Comparison of ENCODE assay signal across 21 cellular contexts in the genomic region with DNA sequence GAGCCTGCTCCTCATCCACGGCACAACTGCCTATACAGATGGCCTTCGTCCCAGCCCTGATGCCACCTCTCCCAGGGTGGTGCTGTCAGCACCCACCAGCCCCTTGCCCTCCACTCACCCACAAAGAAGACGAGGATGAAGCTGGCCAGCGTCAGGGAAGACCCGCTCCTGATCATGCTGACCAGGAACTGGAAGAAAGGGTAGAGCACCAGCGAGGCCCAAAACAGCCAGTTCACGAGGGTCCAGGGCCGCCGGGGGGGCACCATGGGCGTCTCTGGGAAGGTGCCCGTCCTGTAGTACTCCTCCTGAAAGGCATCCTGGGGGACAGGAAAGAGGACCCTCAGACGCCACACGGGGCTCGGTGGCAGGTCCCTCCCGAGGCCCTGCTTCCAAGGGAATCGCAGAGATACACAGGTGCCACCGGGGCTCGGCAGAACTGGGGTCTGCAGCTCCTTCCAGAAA.
DNase-seq lines count a peak whose midpoint lies in the region; ATAC-seq and TF ChIP-seq lines count a peak whose summit lies in the region.
"Had no signal": no experiment of that assay in that cellular context is flagged by ENCODE, and none has a peak within 500 bp of the region (broad histone marks: within the 10 kb centered on the region; RNA-seq: fewer than 3 reads in every experiment).

No MANE protein-coding gene starts in this region.

- H3K27me3 ChIP-seq in layer of hippocampus (ENCODE audit: control insufficient read depth, insufficient read depth, low read length) (no peaks in the 10 kb centered on the region), tibial nerve (no peaks in the 10 kb centered on the region)

- H3K9me3 ChIP-seq in tibial nerve: no peaks in the 10 kb centered on the region
- H3K9me3 ChIP-seq: A549, Caco-2 had no signal

- no peak for DNase-seq in stimulated activated naive CD8-positive, alpha-beta T cell treated with anti-CD3 and anti-CD28 coated beads, Interleukin-15, amount 100 ng/mL, for 72 hours
- no peak for DNase-seq in stimulated activated naive CD8-positive, alpha-beta T cell treated with anti-CD3 and anti-CD28 coated beads, Interleukin-15, Interleukin-2, amounts not matched to agents 100 U/mL and 50 U/mL, for 24 hours
- no peak for DNase-seq in tibial nerve (ENCODE audit: low spot score in 2 of 2)
- DNase-seq: CD4-positive, CD25-positive, alpha-beta regulatory T cell; DMS 273 treated with DMSO at 0.1 percent for 48 hours; DMS79 treated with DMSO at 0.1 percent for 48 hours; Kasumi-1; NCI-H187; NCI-H2107; NCI-H446 treated with DMSO at 0.1 percent for 48 hours; NCI-H526 treated with DMSO at 0.1 percent for 48 hours; PC-9 had no signal

- TF ChIP-seq CTCF in tibial nerve (IDR thresholded peaks at IDR 0.05): no peak

- H3K4me3 ChIP-seq in tibial nerve: no peak overlapping the region
- H3K4me3 ChIP-seq: A549, PC-9 had no signal

- TF ChIP-seq POLR2A in tibial nerve (IDR thresholded peaks at IDR 0.05): no peak

- no peaks in the 10 kb centered on the region for H3K4me1 Mint-ChIP-seq in stimulated activated naive CD8-positive, alpha-beta T cell treated with anti-CD3 and anti-CD28 coated beads, Interleukin-15, amount 100 ng/mL, for 72 hours

- H3K4me1 ChIP-seq in tibial nerve: no peaks in the 10 kb centered on the region
- H3K4me1 ChIP-seq: A549 had no signal

- no peaks in the 10 kb centered on the region for H3K27me3 Mint-ChIP-seq in stimulated activated naive CD8-positive, alpha-beta T cell treated with anti-CD3 and anti-CD28 coated beads, Interleukin-15, amount 100 ng/mL, for 72 hours
- H3K27me3 Mint-ChIP-seq: B cell; CD4-positive, CD25-positive, alpha-beta regulatory T cell; IgD-negative memory B cell had no signal

- peak overlapping the region in 1 of 2 donors; percentile 71 for H3K27ac Mint-ChIP-seq in stimulated activated naive CD8-positive, alpha-beta T cell treated with anti-CD3 and anti-CD28 coated beads, Interleukin-15, amount 100 ng/mL, for 72 hours
- H3K27ac Mint-ChIP-seq: B cell; CD4-positive, CD25-positive, alpha-beta regulatory T cell had no signal

- ATAC-seq in stimulated activated naive CD8-positive, alpha-beta T cell treated with anti-CD3 and anti-CD28 coated beads, Interleukin-15, amount 100 ng/mL, for 72 hours: peak; percentile 5
- no peak for ATAC-seq in stimulated activated naive CD8-positive, alpha-beta T cell treated with anti-CD3 and anti-CD28 coated beads, Interleukin-15, Interleukin-2, amounts not matched to agents 100 U/mL and 50 U/mL, for 24 hours
- ATAC-seq in GM19324 (IDR thresholded peaks at IDR 0.05; ENCODE audit: low FRiP score, unreplicated experiment): no peak
- ATAC-seq in HG03442 (IDR thresholded peaks at IDR 0.05; ENCODE audit: unreplicated experiment): no peak
- no peak for ATAC-seq in GM19455 (IDR thresholded peaks at IDR 0.05; ENCODE audit: unreplicated experiment)

- no peak overlapping the region for H3K4me3 Mint-ChIP-seq in stimulated activated naive CD8-positive, alpha-beta T cell treated with anti-CD3 and anti-CD28 coated beads, Interleukin-15, amount 100 ng/mL, for 72 hours
- H3K4me3 Mint-ChIP-seq: B cell; CD4-positive, CD25-positive, alpha-beta regulatory T cell; IgD-negative memory B cell had no signal

- WGBS in tibial nerve, 2 donors: 91 to 92% methylated on average over 11 to 12 of the region's 18 CpGs

- H3K9me3 Mint-ChIP-seq in stimulated activated naive CD8-positive, alpha-beta T cell treated with anti-CD3 and anti-CD28 coated beads, Interleukin-15, amount 100 ng/mL, for 72 hours: no peaks in the 10 kb centered on the region
- H3K9me3 Mint-ChIP-seq: CD4-positive, CD25-positive, alpha-beta regulatory T cell had no signal

- H3K27ac ChIP-seq in cingulate gyrus (ENCODE audit: low read depth, low read length) (peak overlapping the region; percentile 31), layer of hippocampus (ENCODE audit: low read depth, low read length) (peak overlapping the region; percentile 67), tibial nerve (no peak overlapping the region)
- H3K27ac ChIP-seq: A549, PC-9 had no signal

- H3K36me3 ChIP-seq in tibial nerve: peaks cover 0 to 79% (median 0%) of the 10 kb centered on the region in 3 donors

- no peak for TF ChIP-seq EP300 in tibial nerve (IDR thresholded peaks at IDR 0.05)

Comparison
In these comparisons a context has a peak if more than half of its experiments do, and no peak if none do; other contexts are left out.
1. H3K27ac ChIP-seq: peak in cingulate gyrus (single experiment) and layer of hippocampus (single experiment); none in tibial nerve (0 of 4).